Comparison of ENCODE assay signal across 8 cellular contexts in the genomic region with DNA sequence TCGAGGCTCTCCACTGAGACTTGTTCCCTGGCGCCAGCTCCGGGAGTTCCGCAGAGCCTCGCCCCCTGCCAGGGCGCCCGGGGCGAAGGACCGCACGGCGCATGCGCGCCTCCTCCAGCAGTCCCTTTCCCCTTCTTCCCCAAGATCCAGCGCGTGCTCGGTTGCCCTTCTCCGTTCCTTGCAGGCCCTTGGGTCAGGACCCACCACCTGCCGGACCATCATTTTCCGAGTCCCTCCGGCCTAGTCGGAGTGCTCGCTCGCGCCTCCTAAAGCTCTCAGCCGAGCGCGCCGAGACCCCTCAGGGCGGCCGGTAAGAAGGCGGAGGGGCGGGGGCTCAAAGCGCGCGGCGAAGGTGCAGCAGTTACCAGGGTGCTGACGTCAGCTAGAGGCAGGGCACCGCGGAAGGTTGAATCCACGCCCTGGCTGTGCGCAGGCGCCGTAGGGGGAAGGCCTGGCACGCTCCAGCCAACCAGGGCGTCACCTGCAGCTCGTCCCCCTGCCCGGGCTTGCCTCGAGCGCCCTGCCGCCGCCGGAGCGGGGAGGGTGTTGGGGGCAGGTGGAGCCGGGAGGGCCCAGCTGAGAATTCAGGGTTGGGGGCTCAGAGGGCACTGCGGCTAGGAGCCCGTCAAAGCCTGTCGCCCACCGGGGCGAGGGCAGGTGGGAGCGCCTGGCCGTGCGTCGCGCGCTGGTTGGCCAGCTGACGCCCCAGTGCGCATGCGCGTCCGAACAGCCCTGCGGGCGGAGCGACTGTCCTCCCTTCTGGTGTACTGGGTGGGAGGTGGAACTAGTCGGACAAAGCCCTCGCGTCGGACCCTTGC. TPM values are rescaled to one million over a fixed set of nuclear protein-coding genes. Genes with fewer than 3 reads are reported as not detected.
A peak's percentile ranks its signal among the peaks of the same experiment; 100 is the strongest.
DNase-seq lines count a peak whose midpoint lies in the region; TF ChIP-seq lines count a peak whose summit lies in the region.

A gene with protein sequence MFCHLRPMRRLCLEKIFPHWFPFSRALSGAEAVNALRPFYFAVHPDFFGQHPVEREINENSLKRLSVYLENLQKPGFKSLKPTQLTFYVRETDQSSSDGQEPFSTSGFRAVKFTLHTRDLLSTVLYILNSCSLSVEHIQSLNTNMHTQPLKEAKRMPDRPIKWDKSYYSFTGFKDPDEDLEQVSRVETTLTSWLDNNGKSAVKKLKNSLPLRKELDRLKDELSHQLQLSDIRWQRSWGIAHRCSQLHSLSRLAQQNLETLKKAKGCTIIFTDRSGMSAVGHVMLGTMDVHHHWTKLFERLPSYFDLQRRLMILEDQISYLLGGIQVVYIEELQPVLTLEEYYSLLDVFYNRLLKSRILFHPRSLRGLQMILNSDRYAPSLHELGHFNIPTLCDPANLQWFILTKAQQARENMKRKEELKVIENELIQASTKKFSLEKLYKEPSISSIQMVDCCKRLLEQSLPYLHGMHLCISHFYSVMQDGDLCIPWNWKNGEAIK (plus strand): TSS at position 757 of the 818 bp plus-strand sequence. CDS start 16,017 bp downstream, outside the sequence.

- peak within 1 kb of the TSS; percentile 100 for H3K4me3 Mint-ChIP-seq in HFFc6

- H3K27me3 Mint-ChIP-seq in HFFc6 (ENCODE audit: insufficient read depth), result peaks cover 6% of the 10 kb centered on the region

- H3K4me1 Mint-ChIP-seq in HFFc6 (ENCODE audit: low read depth), result peaks cover 47% of the 10 kb centered on the region

- 0 out of 2 replicates have a peak, but pooled peaks cover 5% of the 10 kb centered on the region for H3K36me3 Mint-ChIP-seq in HFFc6 (ENCODE audit: low read depth)

- no peaks in the 10 kb centered on the region for H3K9me3 ChIP-seq in SK-N-MC (ENCODE audit: low read depth, low read length)

- H3K27ac Mint-ChIP-seq in HFFc6, result peak within 1 kb of the TSS; percentile 91

- TF ChIP-seq POLR2A in NB4 (IDR thresholded peaks at IDR 0.05; ENCODE audit: extremely low read depth, insufficient read length), result peak; percentile 65

- no peaks in the 10 kb centered on the region for H3K9me3 Mint-ChIP-seq in HFFc6

- no peaks in the 10 kb centered on the region for H3K36me3 ChIP-seq in SK-N-MC (ENCODE audit: insufficient read depth, low read length)

- peak within 1 kb of the TSS; percentile 86 for H3K9ac ChIP-seq in SK-N-MC (ENCODE audit: insufficient read length)

- DNase-seq in GM04504 (ENCODE audit: low read depth) (peak; percentile 94), HFFc6 (peak; percentile 97), NB4 (ENCODE audit: low read depth) (peak; percentile 97), SK-N-MC (ENCODE audit: low read depth, low spot score) (peak; percentile 52), globus pallidus (ENCODE audit: low spot score) (peak; percentile 92), occipital lobe (lab: John Stamatoyannopoulos, UW) (peak; percentile 92)
- peak; percentile 99 for DNase-seq in activated naive CD4-positive, alpha-beta T cell treated with anti-CD3 and anti-CD28 coated beads, Interleukin-2, amount 50 U/mL, for 16 hours

- no peak for TF ChIP-seq CTCF in HFFc6 (IDR thresholded peaks at IDR 0.05)
- TF ChIP-seq CTCF in NB4 (IDR thresholded peaks at IDR 0.05; ENCODE audit: low read depth, low read length), result no peak

- H3K4me3 ChIP-seq in NB4 (ENCODE audit: low read depth, low read length), result peak within 1 kb of the TSS; percentile 82
- peak within 1 kb of the TSS; percentile 85 for H3K4me3 ChIP-seq in SK-N-MC

- H3K27ac ChIP-seq in SK-N-MC (peak within 1 kb of the TSS; percentile 91), temporal lobe (ENCODE audit: low read depth, low read length) (peak within 1 kb of the TSS; percentile 87)

RNA-seq across cellular contexts. Expression of the gene that starts here (rescaled TPM):
- 10 to 100 TPM; 18.4 to 22.4 (median 20.4) TPM for total RNA-seq in HFFc6 (2021; fragmentation: NEBNext Ultra II Directional; extraction: Animal tissue kit (Norgen Biotek cat#: 25700))
- total RNA-seq in occipital lobe, result 60.5 TPM
- 28.5 TPM for total RNA-seq in temporal lobe

Comparison
In these comparisons a context has a peak if more than half of its experiments do, and no peak if none do; other contexts are left out.
1. Peak in every context shown above with its lines: DNase-seq, H3K4me3 ChIP-seq and H3K27ac ChIP-seq.